ENCODE assay signal across 7 cellular contexts in genomic region chr1:61641171-61641570, GRCh38.
DNase-seq lines count a peak whose midpoint lies in the region; ATAC-seq and TF ChIP-seq lines count a peak whose summit lies in the region.

No MANE protein-coding gene starts in this region.

- H3K4me3 Mint-ChIP-seq in IgD-negative memory B cell = peak overlapping the region; percentile 37 to 94 (median 88)
- peak overlapping the region; percentile 89 for H3K4me3 Mint-ChIP-seq in activated B cell treated with CpG ODN at 0.5 μM for 24 hours

- H3K9me3 Mint-ChIP-seq in IgD-negative memory B cell (no peaks in the 10 kb centered on the region), activated B cell treated with CpG ODN at 0.5 μM for 24 hours (no peaks in the 10 kb centered on the region)

- no peaks in the 10 kb centered on the region for H3K9me3 ChIP-seq in iPS-20b (ENCODE audit: insufficient read depth, low read depth, low read length)
- H3K9me3 ChIP-seq in stomach = no peaks in the 10 kb centered on the region

- H3K36me3 Mint-ChIP-seq in IgD-negative memory B cell (no peaks in the 10 kb centered on the region), activated B cell treated with CpG ODN at 0.5 μM for 24 hours (ENCODE audit: low read depth) (no peaks in the 10 kb centered on the region)

- peak; percentile 41 for ATAC-seq in activated B cell treated with CpG ODN at 0.5 μM for 24 hours (ENCODE audit: low read depth)
- no peak for ATAC-seq in esophagus mucosa
- ATAC-seq in HG03354 (IDR thresholded peaks at IDR 0.05; ENCODE audit: poor library complexity, severe bottlenecking, unreplicated experiment) = no peak

- WGBS in stomach, 5 donors = 65 to 71% (median 70%) methylated on average over 12 of the region's 12 CpGs

- H3K4me1 ChIP-seq in iPS-20b (ENCODE audit: insufficient read depth, low read length) (peaks cover 9% of the 10 kb centered on the region), stomach (peaks cover 11 to 67% (median 47%) of the 10 kb centered on the region in 4 donors)

- no peak for DNase-seq in activated B cell treated with CpG ODN at 0.5 μM for 24 hours
- DNase-seq in stomach = no peak
- DNase-seq in SK-N-DZ (ENCODE audit: low spot score) = no peak

- intact Hi-C loops in activated B cell treated with CpG ODN at 0.5 μM for 24 hours (cut with micrococcal nuclease) (loop anchor here (1.0 to 5.0 kb wide), 2 partner anchors 94 to 591 kb away; no protein-coding TSS in a partner anchor), stomach (cut with DNase I; ENCODE audit: low total_unique reads) (no loop called here)

- H3K9ac ChIP-seq in iPS-20b (ENCODE audit: low read depth, low read length) = no peak overlapping the region

- POLR2A ChIA-PET in activated B cell treated with CpG ODN at 0.5 μM for 24 hours (lab: Charles Lee) = no interaction called here

- no peak for TF ChIP-seq CTCF in activated B cell treated with CpG ODN at 0.5 μM for 24 hours (IDR thresholded peaks at IDR 0.05)
- TF ChIP-seq CTCF in stomach (IDR thresholded peaks at IDR 0.05) = no peak

- CTCF ChIA-PET in activated B cell treated with CpG ODN at 0.5 μM for 24 hours (lab: Charles Lee) = interaction anchor here (0.9 kb wide), 1 partner anchor 1670 kb away, joined by 3 read pairs; no protein-coding TSS in a partner anchor

- no peak for TF ChIP-seq POLR2A in stomach (IDR thresholded peaks at IDR 0.05)

- H3K27ac Mint-ChIP-seq in IgD-negative memory B cell = peak overlapping the region in 2 of 3 donors; percentile 69 to 74
- peak overlapping the region; percentile 69 for H3K27ac Mint-ChIP-seq in activated B cell treated with CpG ODN at 0.5 μM for 24 hours

- H3K27me3 Mint-ChIP-seq in IgD-negative memory B cell (peaks cover 6% of the 10 kb centered on the region), activated B cell treated with CpG ODN at 0.5 μM for 24 hours (no peaks in the 10 kb centered on the region)

- no peaks in the 10 kb centered on the region for H3K36me3 ChIP-seq in iPS-20b (ENCODE audit: insufficient read depth, low read depth, low read length)
- H3K36me3 ChIP-seq in stomach = no peaks in the 10 kb centered on the region

- H3K4me3 ChIP-seq in iPS-20b (ENCODE audit: low read length) = 0 out of 2 replicates have a peak overlapping the region, but pooled peaks have one; percentile 16
- H3K4me3 ChIP-seq in stomach = peak overlapping the region; percentile 5 to 26 (median 18)

- H3K4me1 Mint-ChIP-seq in IgD-negative memory B cell = peaks cover 6 to 10% (median 8%) of the 10 kb centered on the region in 3 donors
- H3K4me1 Mint-ChIP-seq in activated B cell treated with CpG ODN at 0.5 μM for 24 hours = peaks cover 14% of the 10 kb centered on the region

- no peak for TF ChIP-seq EP300 in stomach (IDR thresholded peaks at IDR 0.05)

- H3K27ac ChIP-seq in iPS-20b (ENCODE audit: low read length) = no peak overlapping the region
- H3K27ac ChIP-seq in stomach = peak overlapping the region; percentile 1 to 84 (median 72)

- H3K27me3 ChIP-seq in iPS-20b (ENCODE audit: insufficient read depth, low read length) (peaks cover 17% of the 10 kb centered on the region; the same call in 1 of the 2 replicates), stomach (no peaks in the 10 kb centered on the region)
